17 cellular contexts compared by ENCODE assay signal in the genomic region with DNA sequence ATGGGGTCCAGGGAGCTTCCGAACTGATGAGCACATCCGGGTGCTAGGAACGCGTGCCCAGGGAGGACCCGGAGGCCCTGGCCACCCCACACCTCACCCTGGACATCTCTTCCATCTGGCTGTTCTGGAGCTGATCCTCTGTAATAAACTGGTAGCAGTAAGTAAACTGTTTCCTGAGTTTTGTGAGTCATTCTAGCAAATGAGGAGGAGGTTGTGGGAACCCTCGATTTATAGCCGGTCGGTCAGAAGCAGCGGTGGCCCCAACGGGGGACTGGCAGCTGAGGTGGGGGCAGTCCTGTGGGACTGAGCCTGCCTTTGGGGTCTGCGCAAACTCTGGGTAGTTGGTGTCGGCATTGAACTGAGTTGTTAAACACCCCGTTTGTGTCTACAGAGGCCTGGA. TPM values are rescaled to one million over a fixed set of nuclear protein-coding genes. Genes with fewer than 3 reads are reported as not detected.
DNase-seq lines count a peak whose midpoint lies in the region; ATAC-seq, FAIRE-seq and TF ChIP-seq lines count a peak whose summit lies in the region.
"Had no signal": no experiment of that assay in that cellular context is flagged by ENCODE, and none has a peak within 500 bp of the region (broad histone marks: within the 10 kb centered on the region; RNA-seq: fewer than 3 reads in every experiment).

No MANE protein-coding gene starts in this region.

- no peak overlapping the region for H2AK9ac ChIP-seq in IMR-90 (replicated peaks; ENCODE audit: low read depth, low read length, poor library complexity)

- H3K9me1 ChIP-seq in IMR-90 (ENCODE audit: insufficient read depth, low read length): no peaks in the 10 kb centered on the region

- no peak overlapping the region for H2BK20ac ChIP-seq in IMR-90 (ENCODE audit: low read depth, low read length)

- POLR2A ChIA-PET in IMR-90 (lab: Charles Lee; ENCODE audit: unreplicated experiment): no interaction called here

- TF ChIP-seq RAD21 in IMR-90 (IDR thresholded peaks at IDR 0.05; ENCODE audit: low read length): no peak

- no peak overlapping the region for H2BK15ac ChIP-seq in IMR-90 (ENCODE audit: low read depth, low read length)

- no peak overlapping the region; the same call in 1 of the 2 replicates for H2AK5ac ChIP-seq in IMR-90 (ENCODE audit: low read depth, low read length)

- no peak overlapping the region for H3K23ac ChIP-seq in IMR-90 (ENCODE audit: low read depth, low read length)

- no peaks in the 10 kb centered on the region for H3K36me3 Mint-ChIP-seq in astrocyte (ENCODE audit: low read depth, unreplicated experiment)
- H3K36me3 Mint-ChIP-seq in nephron (ENCODE audit: low read depth): no peaks in the 10 kb centered on the region

- 75% methylated on average over 3 of the region's 13 CpGs; no CpG with 5 or more reads in 1 of the 2 experiments for WGBS in IMR-90 (ENCODE audit: extremely low coverage in 2 of 2, insufficient read length in 1 of 2), 2 experiments
- 96 to 100% methylated on average over 1 to 4 of the region's 13 CpGs for WGBS in gastroesophageal sphincter (ENCODE audit: low coverage in 1 of 2), 2 donors

- no peaks in the 10 kb centered on the region for H3K9me3 ChIP-seq in BLaER1
- H3K9me3 ChIP-seq in IMR-90 (ENCODE audit: control insufficient read depth, insufficient read depth, low read length): no peaks in the 10 kb centered on the region
- H3K9me3 ChIP-seq in astrocyte (ENCODE audit: insufficient read depth, low read depth, low read length): no peaks in the 10 kb centered on the region
- no peaks in the 10 kb centered on the region for H3K9me3 ChIP-seq in lower lobe of right lung
- H3K9me3 ChIP-seq in gastroesophageal sphincter: no peaks in the 10 kb centered on the region
- H3K9me3 ChIP-seq: BE2C had no signal

- peaks cover 15% of the 10 kb centered on the region for H3K27me3 Mint-ChIP-seq in astrocyte (ENCODE audit: low read depth, unreplicated experiment)
- peaks cover 26% of the 10 kb centered on the region for H3K27me3 Mint-ChIP-seq in nephron (ENCODE audit: low read depth)

- peak; percentile 32 for DNase-seq in IMR-90
- no peak for DNase-seq in astrocyte (ENCODE audit: low read depth)
- DNase-seq in D721Med (ENCODE audit: insufficient read length, low spot score): no peak
- DNase-seq in lower lobe of right lung: no peak
- no peak for DNase-seq in SIG-M5 treated with dmso at 0.1 percent for 504 hours (lab: John Stamatoyannopoulos, UW; ENCODE audit: unreplicated experiment)
- DNase-seq: BE2C, DMS153, H9, NCI-H1092 treated with DMSO at 0.1 percent for 48 hours, NCI-H1694, NCI-H446 treated with DMSO at 0.1 percent for 48 hours, SHP77 had no signal

- no peak overlapping the region for H4K8ac ChIP-seq in IMR-90 (ENCODE audit: low read depth in 2 of 2, low read length in 2 of 2)

- H3K27ac Mint-ChIP-seq in astrocyte (ENCODE audit: unreplicated experiment) (peak overlapping the region; percentile 26), nephron (peak overlapping the region in 2 of 3 experiments; percentile 34 to 44)
- H3K27ac Mint-ChIP-seq: H9 had no signal

- H3K27ac ChIP-seq in BLaER1: no peak overlapping the region
- H3K27ac ChIP-seq in IMR-90 (ENCODE audit: insufficient read depth, low read length): no peak overlapping the region
- H3K27ac ChIP-seq in astrocyte (ENCODE audit: low read depth, low read length): no peak overlapping the region
- no peak overlapping the region for H3K27ac ChIP-seq in lower lobe of right lung
- H3K27ac ChIP-seq in gastroesophageal sphincter: no peak overlapping the region

- no TSS peak for BruUV-seq in IMR-90 (replicated peaks; lab: Mats Ljungman, UMichigan)

- no peak for FAIRE-seq in astrocyte (lab: Jason Lieb, UNC)
- no peak for FAIRE-seq in D721Med (lab: Jason Lieb, UNC)
- FAIRE-seq: GM18507, RCC 7860 had no signal

- TF ChIP-seq EP300 in gastroesophageal sphincter (IDR thresholded peaks at IDR 0.05): no peak

- no peaks in the 10 kb centered on the region for H3K27me3 ChIP-seq in BLaER1
- peaks cover 21% of the 10 kb centered on the region for H3K27me3 ChIP-seq in IMR-90 (ENCODE audit: control insufficient read depth, insufficient read depth, low read length)
- H3K27me3 ChIP-seq in astrocyte (ENCODE audit: insufficient read depth, low read length): peaks cover 3% of the 10 kb centered on the region
- peaks cover 20% of the 10 kb centered on the region for H3K27me3 ChIP-seq in lower lobe of right lung (ENCODE audit: low read depth)
- H3K27me3 ChIP-seq in gastroesophageal sphincter: peaks cover 80% of the 10 kb centered on the region
- H3K27me3 ChIP-seq: BE2C had no signal

- TF ChIP-seq CTCF in IMR-90 (conservative IDR thresholded peaks at IDR 0.05; ENCODE audit: low read depth, low read length) (no peak), astrocyte (IDR thresholded peaks at IDR 0.05; ENCODE audit: insufficient read depth, low read depth, low read length) (no peak), nephron (IDR thresholded peaks at IDR 0.05; ENCODE audit: unreplicated experiment in 3 of 3) (no peak), D721Med (IDR thresholded peaks at IDR 0.05; ENCODE audit: insufficient read depth, missing control alignments) (no peak), lower lobe of right lung (IDR thresholded peaks at IDR 0.05) (no peak), gastroesophageal sphincter (IDR thresholded peaks at IDR 0.05) (no peak)

- H4K20me1 ChIP-seq in BLaER1 (no peaks in the 10 kb centered on the region), IMR-90 (ENCODE audit: insufficient read depth, low read length) (peaks cover 3% of the 10 kb centered on the region; the same call in 1 of the 2 replicates), astrocyte (ENCODE audit: insufficient read depth, low read length) (no peaks in the 10 kb centered on the region)

- H3K4me1 ChIP-seq in BLaER1 (peaks cover 75% of the 10 kb centered on the region), IMR-90 (ENCODE audit: control insufficient read depth, insufficient read depth, low read length) (peaks cover 8% of the 10 kb centered on the region; the same call in 1 of the 2 replicates), astrocyte (ENCODE audit: insufficient read depth, low read length) (no peaks in the 10 kb centered on the region), lower lobe of right lung (peaks cover 27% of the 10 kb centered on the region), gastroesophageal sphincter (peaks cover 0 to 14% (median 5%) of the 10 kb centered on the region in 3 donors)

- H3K79me2 ChIP-seq in astrocyte (ENCODE audit: insufficient read depth, low read length): no peaks in the 10 kb centered on the region

- H3K79me1 ChIP-seq in IMR-90 (ENCODE audit: low read depth in 1 of 2, low read length in 2 of 2): no peaks in the 10 kb centered on the region

- H3K4me3 ChIP-seq in BLaER1 (no peak overlapping the region), IMR-90 (ENCODE audit: insufficient read depth, low read depth, low read length) (no peak overlapping the region), astrocyte (ENCODE audit: insufficient read depth, low read depth, low read length) (no peak overlapping the region), lower lobe of right lung (no peak overlapping the region), gastroesophageal sphincter (no peak overlapping the region)

- in situ Hi-C loops in IMR-90 (cut with MboI; ENCODE audit: low sequenced_read_pairs): no loop called here

- dilution Hi-C loops in IMR-90 (cut with HindIII; ENCODE audit: low sequenced_read_pairs, unreplicated experiment): no loop called here

- no peak overlapping the region for H2BK5ac ChIP-seq in IMR-90 (ENCODE audit: low read depth, low read length, poor library complexity, severe bottlenecking)

- H3K9me3 Mint-ChIP-seq in astrocyte (ENCODE audit: unreplicated experiment): no peaks in the 10 kb centered on the region
- no peaks in the 10 kb centered on the region for H3K9me3 Mint-ChIP-seq in nephron
- H3K9me3 Mint-ChIP-seq: H9 had no signal

- H3K14ac ChIP-seq in IMR-90 (replicated peaks; ENCODE audit: low read depth, low read length): no peak overlapping the region

- peak overlapping the region; percentile 34 for H3K4me3 Mint-ChIP-seq in astrocyte (ENCODE audit: unreplicated experiment)
- H3K4me3 Mint-ChIP-seq in nephron: peak overlapping the region in 2 of 3 experiments; percentile 4 to 35
- H3K4me3 Mint-ChIP-seq: H9 had no signal

- TF ChIP-seq POLR2A in IMR-90 (IDR thresholded peaks at IDR 0.05; ENCODE audit: low read depth, low read length) (no peak), gastroesophageal sphincter (IDR thresholded peaks at IDR 0.05) (no peak)

- H4K5ac ChIP-seq in IMR-90 (ENCODE audit: low read depth, low read length): no peak overlapping the region

- ATAC-seq in IMR-90 (ENCODE audit: low read depth) (peak; percentile 74; the same call in 1 of the 2 replicates), lower lobe of right lung (no peak), gastroesophageal sphincter (no peak)

- H3K36me3 ChIP-seq in BLaER1 (no peaks in the 10 kb centered on the region), IMR-90 (ENCODE audit: control insufficient read depth, insufficient read depth, low read length) (no peaks in the 10 kb centered on the region), astrocyte (ENCODE audit: insufficient read depth, low read length) (no peaks in the 10 kb centered on the region), lower lobe of right lung (no peaks in the 10 kb centered on the region), gastroesophageal sphincter (no peaks in the 10 kb centered on the region)
- H3K36me3 ChIP-seq: BE2C had no signal

- no peak overlapping the region for H3K56ac ChIP-seq in IMR-90 (ENCODE audit: extremely low read depth, insufficient read depth, low read length)

- H3K9ac ChIP-seq in BLaER1: no peak overlapping the region
- no peak overlapping the region for H3K9ac ChIP-seq in IMR-90 (ENCODE audit: low read depth, low read length)
- no peak overlapping the region for H3K9ac ChIP-seq in astrocyte (ENCODE audit: low read length)

- intact Hi-C loops in IMR-90 (cut with micrococcal nuclease): no loop called here
- intact Hi-C loops in lower lobe of right lung (cut with DNase I): no loop called here

- peak overlapping the region; percentile 57 for H3K4me2 ChIP-seq in BLaER1
- H3K4me2 ChIP-seq in IMR-90 (ENCODE audit: low read depth, low read length): peak overlapping the region; percentile 21; the same call in 1 of the 2 replicates
- H3K4me2 ChIP-seq in astrocyte (ENCODE audit: low read length): no peak overlapping the region

- no peak overlapping the region for H3K18ac ChIP-seq in IMR-90 (ENCODE audit: low read depth, low read length)

- H3K4me1 Mint-ChIP-seq in astrocyte (ENCODE audit: low read depth, unreplicated experiment) (peaks cover 8% of the 10 kb centered on the region), nephron (peaks cover 12% of the 10 kb centered on the region)

- H2BK120ac ChIP-seq in IMR-90 (ENCODE audit: low read depth, low read length): no peak overlapping the region

- H3K4ac ChIP-seq in IMR-90 (ENCODE audit: low read depth, low read length): no peak overlapping the region

- CTCF ChIA-PET in IMR-90 (lab: Yijun Ruan, JAX): no interaction called here

- H2AFZ ChIP-seq in IMR-90 (replicated peaks; ENCODE audit: low read length, poor library complexity) (peak overlapping the region; percentile 35), astrocyte (ENCODE audit: low read depth, low read length) (no peak overlapping the region)

- H4K91ac ChIP-seq in IMR-90 (ENCODE audit: insufficient read depth, low read depth, low read length): no peak overlapping the region

RNA-seq across cellular contexts. Expression of a gene that starts 15.4 kb away (rescaled TPM):
- total RNA-seq in IMR-90 (2012; rRNA removed) (25.3 and 33.6 TPM in 2 replicates), astrocyte (31.8 and 32.5 TPM in 2 replicates), lower lobe of right lung (40.3 TPM), gastroesophageal sphincter (10 to 100 TPM; 52.9 to 76.3 (median 63.5) TPM)
- polyA plus RNA-seq in IMR-90 (2012; rRNA removed): 33.9 and 36.4 TPM in 2 replicates
- polyA plus RNA-seq in IMR-90 (2012; cell fraction: cytosol; rRNA removed): 38.7 and 47.1 TPM in 2 replicates
- polyA plus RNA-seq in IMR-90 (2012; cell fraction: nucleus; rRNA removed; ENCODE audit: low replicate concordance): 63.9 and 70.8 TPM in 2 replicates
